1 cellular context compared by ENCODE assay signal in the genomic region with DNA sequence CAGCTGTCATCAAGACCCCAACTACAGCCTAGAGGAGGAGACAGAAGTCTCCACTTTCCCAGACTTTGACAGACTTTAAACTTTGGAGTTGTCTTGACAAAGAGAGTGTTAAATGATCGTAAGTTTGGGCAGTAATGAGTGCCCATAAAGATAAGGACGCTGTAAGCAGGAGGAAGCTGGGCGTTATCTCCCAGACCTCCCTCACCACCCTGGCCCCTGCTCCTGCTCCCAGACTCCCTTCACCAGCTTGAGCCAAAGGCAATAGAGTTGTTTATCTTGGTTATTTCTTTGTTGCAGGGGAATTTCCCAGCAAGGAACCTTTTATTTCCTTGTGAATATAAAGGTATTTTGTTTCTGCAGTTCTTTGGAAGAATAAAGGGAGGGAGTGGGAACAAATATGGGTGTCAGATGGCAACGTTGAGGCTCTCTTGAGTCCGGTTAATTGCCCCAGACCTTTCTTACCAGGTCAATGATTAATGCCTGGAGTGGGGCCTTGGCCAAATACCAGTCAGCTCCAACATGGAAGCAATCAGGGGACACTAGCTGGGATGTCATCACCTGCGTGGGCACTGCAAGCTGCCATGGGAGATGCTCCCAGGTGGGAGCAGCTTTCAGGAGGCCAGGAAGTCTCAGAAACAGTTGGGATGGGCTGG.
TF ChIP-seq lines count a peak whose summit lies in the region.

No MANE protein-coding gene starts in this region.

TF ChIP-seq in K562, 482 proteins besides CTCF, POLR2A, EP300 and RAD21 (continued from another document and continues in another):
- TF ChIP-seq, protein P1, sequence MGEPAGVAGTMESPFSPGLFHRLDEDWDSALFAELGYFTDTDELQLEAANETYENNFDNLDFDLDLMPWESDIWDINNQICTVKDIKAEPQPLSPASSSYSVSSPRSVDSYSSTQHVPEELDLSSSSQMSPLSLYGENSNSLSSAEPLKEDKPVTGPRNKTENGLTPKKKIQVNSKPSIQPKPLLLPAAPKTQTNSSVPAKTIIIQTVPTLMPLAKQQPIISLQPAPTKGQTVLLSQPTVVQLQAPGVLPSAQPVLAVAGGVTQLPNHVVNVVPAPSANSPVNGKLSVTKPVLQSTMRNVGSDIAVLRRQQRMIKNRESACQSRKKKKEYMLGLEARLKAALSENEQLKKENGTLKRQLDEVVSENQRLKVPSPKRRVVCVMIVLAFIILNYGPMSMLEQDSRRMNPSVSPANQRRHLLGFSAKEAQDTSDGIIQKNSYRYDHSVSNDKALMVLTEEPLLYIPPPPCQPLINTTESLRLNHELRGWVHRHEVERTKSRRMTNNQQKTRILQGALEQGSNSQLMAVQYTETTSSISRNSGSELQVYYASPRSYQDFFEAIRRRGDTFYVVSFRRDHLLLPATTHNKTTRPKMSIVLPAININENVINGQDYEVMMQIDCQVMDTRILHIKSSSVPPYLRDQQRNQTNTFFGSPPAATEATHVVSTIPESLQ (CRISPR knock-in tag; IDR thresholded peaks at IDR 0.05), result no peak
- TF ChIP-seq ZNF445 (CRISPR knock-in tag; IDR thresholded peaks at IDR 0.05; ENCODE audit: low read depth), result no peak
- no peak for TF ChIP-seq TAF9B (IDR thresholded peaks at IDR 0.05; ENCODE audit: partially characterized antibody)
- TF ChIP-seq PHF20 (IDR thresholded peaks at IDR 0.05; ENCODE audit: partially characterized antibody), result no peak
- TF ChIP-seq, protein P2, sequence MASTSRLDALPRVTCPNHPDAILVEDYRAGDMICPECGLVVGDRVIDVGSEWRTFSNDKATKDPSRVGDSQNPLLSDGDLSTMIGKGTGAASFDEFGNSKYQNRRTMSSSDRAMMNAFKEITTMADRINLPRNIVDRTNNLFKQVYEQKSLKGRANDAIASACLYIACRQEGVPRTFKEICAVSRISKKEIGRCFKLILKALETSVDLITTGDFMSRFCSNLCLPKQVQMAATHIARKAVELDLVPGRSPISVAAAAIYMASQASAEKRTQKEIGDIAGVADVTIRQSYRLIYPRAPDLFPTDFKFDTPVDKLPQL (IDR thresholded peaks at IDR 0.05; ENCODE audit: extremely low read depth, insufficient read length), result no peak
- no peak for TF ChIP-seq ARHGAP35 (IDR thresholded peaks at IDR 0.05; ENCODE audit: partially characterized antibody)
- no peak for TF ChIP-seq FOS (IDR thresholded peaks at IDR 0.05; ENCODE audit: extremely low read depth, insufficient read length)
- no peak for TF ChIP-seq KHSRP (IDR thresholded peaks at IDR 0.05)
- TF ChIP-seq ZFP30 (CRISPR knock-in tag; IDR thresholded peaks at IDR 0.05; ENCODE audit: borderline replicate concordance), result no peak
- TF ChIP-seq, protein P3, sequence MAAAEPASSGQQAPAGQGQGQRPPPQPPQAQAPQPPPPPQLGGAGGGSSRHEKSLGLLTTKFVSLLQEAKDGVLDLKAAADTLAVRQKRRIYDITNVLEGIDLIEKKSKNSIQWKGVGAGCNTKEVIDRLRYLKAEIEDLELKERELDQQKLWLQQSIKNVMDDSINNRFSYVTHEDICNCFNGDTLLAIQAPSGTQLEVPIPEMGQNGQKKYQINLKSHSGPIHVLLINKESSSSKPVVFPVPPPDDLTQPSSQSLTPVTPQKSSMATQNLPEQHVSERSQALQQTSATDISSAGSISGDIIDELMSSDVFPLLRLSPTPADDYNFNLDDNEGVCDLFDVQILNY (CRISPR knock-in tag; IDR thresholded peaks at IDR 0.05), result no peak
- no peak for TF ChIP-seq NFYB (IDR thresholded peaks at IDR 0.05; ENCODE audit: extremely low read depth, insufficient read length)
- TF ChIP-seq, protein P4, sequence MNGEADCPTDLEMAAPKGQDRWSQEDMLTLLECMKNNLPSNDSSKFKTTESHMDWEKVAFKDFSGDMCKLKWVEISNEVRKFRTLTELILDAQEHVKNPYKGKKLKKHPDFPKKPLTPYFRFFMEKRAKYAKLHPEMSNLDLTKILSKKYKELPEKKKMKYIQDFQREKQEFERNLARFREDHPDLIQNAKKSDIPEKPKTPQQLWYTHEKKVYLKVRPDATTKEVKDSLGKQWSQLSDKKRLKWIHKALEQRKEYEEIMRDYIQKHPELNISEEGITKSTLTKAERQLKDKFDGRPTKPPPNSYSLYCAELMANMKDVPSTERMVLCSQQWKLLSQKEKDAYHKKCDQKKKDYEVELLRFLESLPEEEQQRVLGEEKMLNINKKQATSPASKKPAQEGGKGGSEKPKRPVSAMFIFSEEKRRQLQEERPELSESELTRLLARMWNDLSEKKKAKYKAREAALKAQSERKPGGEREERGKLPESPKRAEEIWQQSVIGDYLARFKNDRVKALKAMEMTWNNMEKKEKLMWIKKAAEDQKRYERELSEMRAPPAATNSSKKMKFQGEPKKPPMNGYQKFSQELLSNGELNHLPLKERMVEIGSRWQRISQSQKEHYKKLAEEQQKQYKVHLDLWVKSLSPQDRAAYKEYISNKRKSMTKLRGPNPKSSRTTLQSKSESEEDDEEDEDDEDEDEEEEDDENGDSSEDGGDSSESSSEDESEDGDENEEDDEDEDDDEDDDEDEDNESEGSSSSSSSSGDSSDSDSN (IDR thresholded peaks at IDR 0.05; ENCODE audit: borderline replicate concordance in 1 of 2, low read depth in 2 of 2, low read length in 2 of 2), result peak in 1 of 2 experiments; percentile 94; a peak in 3 of 4 replicates
- no peak for TF ChIP-seq TCF7 (IDR thresholded peaks at IDR 0.05; ENCODE audit: borderline replicate concordance)
- TF ChIP-seq, protein P5, sequence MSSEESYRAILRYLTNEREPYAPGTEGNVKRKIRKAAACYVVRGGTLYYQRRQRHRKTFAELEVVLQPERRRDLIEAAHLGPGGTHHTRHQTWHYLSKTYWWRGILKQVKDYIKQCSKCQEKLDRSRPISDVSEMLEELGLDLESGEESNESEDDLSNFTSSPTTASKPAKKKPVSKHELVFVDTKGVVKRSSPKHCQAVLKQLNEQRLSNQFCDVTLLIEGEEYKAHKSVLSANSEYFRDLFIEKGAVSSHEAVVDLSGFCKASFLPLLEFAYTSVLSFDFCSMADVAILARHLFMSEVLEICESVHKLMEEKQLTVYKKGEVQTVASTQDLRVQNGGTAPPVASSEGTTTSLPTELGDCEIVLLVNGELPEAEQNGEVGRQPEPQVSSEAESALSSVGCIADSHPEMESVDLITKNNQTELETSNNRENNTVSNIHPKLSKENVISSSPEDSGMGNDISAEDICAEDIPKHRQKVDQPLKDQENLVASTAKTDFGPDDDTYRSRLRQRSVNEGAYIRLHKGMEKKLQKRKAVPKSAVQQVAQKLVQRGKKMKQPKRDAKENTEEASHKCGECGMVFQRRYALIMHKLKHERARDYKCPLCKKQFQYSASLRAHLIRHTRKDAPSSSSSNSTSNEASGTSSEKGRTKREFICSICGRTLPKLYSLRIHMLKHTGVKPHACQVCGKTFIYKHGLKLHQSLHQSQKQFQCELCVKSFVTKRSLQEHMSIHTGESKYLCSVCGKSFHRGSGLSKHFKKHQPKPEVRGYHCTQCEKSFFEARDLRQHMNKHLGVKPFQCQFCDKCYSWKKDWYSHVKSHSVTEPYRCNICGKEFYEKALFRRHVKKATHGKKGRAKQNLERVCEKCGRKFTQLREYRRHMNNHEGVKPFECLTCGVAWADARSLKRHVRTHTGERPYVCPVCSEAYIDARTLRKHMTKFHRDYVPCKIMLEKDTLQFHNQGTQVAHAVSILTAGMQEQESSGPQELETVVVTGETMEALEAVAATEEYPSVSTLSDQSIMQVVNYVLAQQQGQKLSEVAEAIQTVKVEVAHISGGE (CRISPR knock-in tag; IDR thresholded peaks at IDR 0.05), result 0 out of 6 replicates have a peak, but pooled peaks of 1 of the 3 experiments have one; percentile 20
- TF ChIP-seq MIER1 (IDR thresholded peaks at IDR 0.05; ENCODE audit: low read depth), result no peak
- TF ChIP-seq CHCHD3 (CRISPR knock-in tag; IDR thresholded peaks at IDR 0.05), result no peak
- TF ChIP-seq POLR2AphosphoS2 (IDR thresholded peaks at IDR 0.05; ENCODE audit: low read length), result no peak
- TF ChIP-seq RBM15 (IDR thresholded peaks at IDR 0.05; ENCODE audit: insufficient read depth, low read length), result no peak
- TF ChIP-seq, protein P6, sequence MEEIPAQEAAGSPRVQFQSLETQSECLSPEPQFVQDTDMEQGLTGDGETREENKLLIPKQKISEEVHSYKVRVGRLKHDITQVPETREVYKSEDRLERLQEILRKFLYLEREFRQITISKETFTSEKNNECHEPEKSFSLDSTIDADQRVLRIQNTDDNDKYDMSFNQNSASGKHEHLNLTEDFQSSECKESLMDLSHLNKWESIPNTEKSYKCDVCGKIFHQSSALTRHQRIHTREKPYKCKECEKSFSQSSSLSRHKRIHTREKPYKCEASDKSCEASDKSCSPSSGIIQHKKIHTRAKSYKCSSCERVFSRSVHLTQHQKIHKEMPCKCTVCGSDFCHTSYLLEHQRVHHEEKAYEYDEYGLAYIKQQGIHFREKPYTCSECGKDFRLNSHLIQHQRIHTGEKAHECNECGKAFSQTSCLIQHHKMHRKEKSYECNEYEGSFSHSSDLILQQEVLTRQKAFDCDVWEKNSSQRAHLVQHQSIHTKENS (CRISPR knock-in tag; IDR thresholded peaks at IDR 0.05), result no peak
- TF ChIP-seq, protein P7, sequence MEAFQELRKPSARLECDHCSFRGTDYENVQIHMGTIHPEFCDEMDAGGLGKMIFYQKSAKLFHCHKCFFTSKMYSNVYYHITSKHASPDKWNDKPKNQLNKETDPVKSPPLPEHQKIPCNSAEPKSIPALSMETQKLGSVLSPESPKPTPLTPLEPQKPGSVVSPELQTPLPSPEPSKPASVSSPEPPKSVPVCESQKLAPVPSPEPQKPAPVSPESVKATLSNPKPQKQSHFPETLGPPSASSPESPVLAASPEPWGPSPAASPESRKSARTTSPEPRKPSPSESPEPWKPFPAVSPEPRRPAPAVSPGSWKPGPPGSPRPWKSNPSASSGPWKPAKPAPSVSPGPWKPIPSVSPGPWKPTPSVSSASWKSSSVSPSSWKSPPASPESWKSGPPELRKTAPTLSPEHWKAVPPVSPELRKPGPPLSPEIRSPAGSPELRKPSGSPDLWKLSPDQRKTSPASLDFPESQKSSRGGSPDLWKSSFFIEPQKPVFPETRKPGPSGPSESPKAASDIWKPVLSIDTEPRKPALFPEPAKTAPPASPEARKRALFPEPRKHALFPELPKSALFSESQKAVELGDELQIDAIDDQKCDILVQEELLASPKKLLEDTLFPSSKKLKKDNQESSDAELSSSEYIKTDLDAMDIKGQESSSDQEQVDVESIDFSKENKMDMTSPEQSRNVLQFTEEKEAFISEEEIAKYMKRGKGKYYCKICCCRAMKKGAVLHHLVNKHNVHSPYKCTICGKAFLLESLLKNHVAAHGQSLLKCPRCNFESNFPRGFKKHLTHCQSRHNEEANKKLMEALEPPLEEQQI (IDR thresholded peaks at IDR 0.05), result no peak
- no peak for TF ChIP-seq ZNF282 (CRISPR knock-in tag; IDR thresholded peaks at IDR 0.05)
- TF ChIP-seq ZNF77 (CRISPR knock-in tag; IDR thresholded peaks at IDR 0.05), result no peak
- no peak for TF ChIP-seq ZNF589 (CRISPR knock-in tag; IDR thresholded peaks at IDR 0.05; ENCODE audit: low read depth)
- no peak for TF ChIP-seq EHMT2 (IDR thresholded peaks at IDR 0.05)
- peak; percentile 37; the same call in 1 of the 2 replicates for TF ChIP-seq TAL1 (IDR thresholded peaks at IDR 0.05)
- TF ChIP-seq ZNF311 (CRISPR knock-in tag; IDR thresholded peaks at IDR 0.05), result no peak
- no peak for TF ChIP-seq MAFK (IDR thresholded peaks at IDR 0.05; ENCODE audit: low read length)
- TF ChIP-seq ZNF232 (CRISPR knock-in tag; IDR thresholded peaks at IDR 0.05), result no peak
- no peak for TF ChIP-seq SMAD1 (IDR thresholded peaks at IDR 0.05; ENCODE audit: low read depth, low read length, partially characterized antibody)
- no peak; the same call in 1 of the 2 replicates for TF ChIP-seq RNF2 (IDR thresholded peaks at IDR 0.05)
- TF ChIP-seq ZFX (CRISPR knock-in tag; IDR thresholded peaks at IDR 0.05), result no peak
- TF ChIP-seq, protein P8, sequence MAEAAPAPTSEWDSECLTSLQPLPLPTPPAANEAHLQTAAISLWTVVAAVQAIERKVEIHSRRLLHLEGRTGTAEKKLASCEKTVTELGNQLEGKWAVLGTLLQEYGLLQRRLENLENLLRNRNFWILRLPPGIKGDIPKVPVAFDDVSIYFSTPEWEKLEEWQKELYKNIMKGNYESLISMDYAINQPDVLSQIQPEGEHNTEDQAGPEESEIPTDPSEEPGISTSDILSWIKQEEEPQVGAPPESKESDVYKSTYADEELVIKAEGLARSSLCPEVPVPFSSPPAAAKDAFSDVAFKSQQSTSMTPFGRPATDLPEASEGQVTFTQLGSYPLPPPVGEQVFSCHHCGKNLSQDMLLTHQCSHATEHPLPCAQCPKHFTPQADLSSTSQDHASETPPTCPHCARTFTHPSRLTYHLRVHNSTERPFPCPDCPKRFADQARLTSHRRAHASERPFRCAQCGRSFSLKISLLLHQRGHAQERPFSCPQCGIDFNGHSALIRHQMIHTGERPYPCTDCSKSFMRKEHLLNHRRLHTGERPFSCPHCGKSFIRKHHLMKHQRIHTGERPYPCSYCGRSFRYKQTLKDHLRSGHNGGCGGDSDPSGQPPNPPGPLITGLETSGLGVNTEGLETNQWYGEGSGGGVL (CRISPR knock-in tag; IDR thresholded peaks at IDR 0.05), result no peak
- no peak for TF ChIP-seq ZC3H4 (CRISPR knock-in tag; IDR thresholded peaks at IDR 0.05; ENCODE audit: borderline replicate concordance)
- TF ChIP-seq CBFA2T3 (IDR thresholded peaks at IDR 0.05), result peak; percentile 75
- TF ChIP-seq, protein P9, sequence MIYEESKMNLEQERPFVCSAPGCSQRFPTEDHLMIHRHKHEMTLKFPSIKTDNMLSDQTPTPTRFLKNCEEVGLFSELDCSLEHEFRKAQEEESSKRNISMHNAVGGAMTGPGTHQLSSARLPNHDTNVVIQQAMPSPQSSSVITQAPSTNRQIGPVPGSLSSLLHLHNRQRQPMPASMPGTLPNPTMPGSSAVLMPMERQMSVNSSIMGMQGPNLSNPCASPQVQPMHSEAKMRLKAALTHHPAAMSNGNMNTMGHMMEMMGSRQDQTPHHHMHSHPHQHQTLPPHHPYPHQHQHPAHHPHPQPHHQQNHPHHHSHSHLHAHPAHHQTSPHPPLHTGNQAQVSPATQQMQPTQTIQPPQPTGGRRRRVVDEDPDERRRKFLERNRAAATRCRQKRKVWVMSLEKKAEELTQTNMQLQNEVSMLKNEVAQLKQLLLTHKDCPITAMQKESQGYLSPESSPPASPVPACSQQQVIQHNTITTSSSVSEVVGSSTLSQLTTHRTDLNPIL (CRISPR knock-in tag; IDR thresholded peaks at IDR 0.05), result no peak
- TF ChIP-seq, protein P10, sequence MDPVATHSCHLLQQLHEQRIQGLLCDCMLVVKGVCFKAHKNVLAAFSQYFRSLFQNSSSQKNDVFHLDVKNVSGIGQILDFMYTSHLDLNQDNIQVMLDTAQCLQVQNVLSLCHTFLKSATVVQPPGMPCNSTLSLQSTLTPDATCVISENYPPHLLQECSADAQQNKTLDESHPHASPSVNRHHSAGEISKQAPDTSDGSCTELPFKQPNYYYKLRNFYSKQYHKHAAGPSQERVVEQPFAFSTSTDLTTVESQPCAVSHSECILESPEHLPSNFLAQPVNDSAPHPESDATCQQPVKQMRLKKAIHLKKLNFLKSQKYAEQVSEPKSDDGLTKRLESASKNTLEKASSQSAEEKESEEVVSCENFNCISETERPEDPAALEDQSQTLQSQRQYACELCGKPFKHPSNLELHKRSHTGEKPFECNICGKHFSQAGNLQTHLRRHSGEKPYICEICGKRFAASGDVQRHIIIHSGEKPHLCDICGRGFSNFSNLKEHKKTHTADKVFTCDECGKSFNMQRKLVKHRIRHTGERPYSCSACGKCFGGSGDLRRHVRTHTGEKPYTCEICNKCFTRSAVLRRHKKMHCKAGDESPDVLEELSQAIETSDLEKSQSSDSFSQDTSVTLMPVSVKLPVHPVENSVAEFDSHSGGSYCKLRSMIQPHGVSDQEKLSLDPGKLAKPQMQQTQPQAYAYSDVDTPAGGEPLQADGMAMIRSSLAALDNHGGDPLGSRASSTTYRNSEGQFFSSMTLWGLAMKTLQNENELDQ (CRISPR knock-in tag; IDR thresholded peaks at IDR 0.05; ENCODE audit: borderline replicate concordance), result no peak
- TF ChIP-seq U2AF2 (optimal IDR thresholded peaks at IDR 0.05; ENCODE audit: low read depth, low read length), result no peak
- TF ChIP-seq NFIC (IDR thresholded peaks at IDR 0.05), result no peak
- TF ChIP-seq KLF13 (tag; IDR thresholded peaks at IDR 0.05; ENCODE audit: borderline replicate concordance, low read depth), result no peak
